Comparison of ENCODE assay signal across 18 cellular contexts in genomic region chr4:57265831-57266582, GRCh38.
DNase-seq lines count a peak whose midpoint lies in the region; ATAC-seq, FAIRE-seq and TF ChIP-seq lines count a peak whose summit lies in the region.
"Had no signal": no experiment of that assay in that cellular context is flagged by ENCODE, and none has a peak within 500 bp of the region (broad histone marks: within the 10 kb centered on the region; RNA-seq: fewer than 3 reads in every experiment).

No MANE protein-coding gene starts in this region.

- H4K8ac ChIP-seq in IMR-90 (ENCODE audit: low read depth in 2 of 2, low read length in 2 of 2) (no peak overlapping the region), trophoblast cell (ENCODE audit: low read depth, low read length) (no peak overlapping the region)

- H3K4ac ChIP-seq in IMR-90 (ENCODE audit: low read depth, low read length) (no peak overlapping the region), trophoblast cell (ENCODE audit: low read depth, low read length) (no peak overlapping the region)

- no peak for TF ChIP-seq POLR2A in IMR-90 (IDR thresholded peaks at IDR 0.05; ENCODE audit: low read depth, low read length)

- no peaks in the 10 kb centered on the region for H3K36me3 ChIP-seq in IMR-90 (ENCODE audit: control insufficient read depth, insufficient read depth, low read length)
- H3K36me3 ChIP-seq in trophoblast cell (ENCODE audit: control insufficient read depth in 1 of 2, insufficient read depth in 2 of 2, low read length in 2 of 2) = no peaks in the 10 kb centered on the region
- H3K36me3 ChIP-seq: BLaER1, transverse colon, WERI-Rb-1 had no signal

- no peak overlapping the region for H3K14ac ChIP-seq in IMR-90 (replicated peaks; ENCODE audit: low read depth, low read length)
- no peak overlapping the region for H3K14ac ChIP-seq in trophoblast cell (ENCODE audit: low read length)

- H2BK15ac ChIP-seq in IMR-90 (ENCODE audit: low read depth, low read length) = no peak overlapping the region

- H3K23ac ChIP-seq in IMR-90 (ENCODE audit: low read depth, low read length) = no peak overlapping the region
- no peak overlapping the region for H3K23ac ChIP-seq in trophoblast cell (ENCODE audit: low read length)

- H3K36me3 Mint-ChIP-seq in mesothelial cell of epicardium = no peaks in the 10 kb centered on the region
- H3K36me3 Mint-ChIP-seq: naive thymus-derived CD4-positive, alpha-beta T cell had no signal

- H2BK120ac ChIP-seq in IMR-90 (ENCODE audit: low read depth, low read length) (no peak overlapping the region), trophoblast cell (ENCODE audit: insufficient read depth, low read length, poor library complexity) (no peak overlapping the region)

- in situ Hi-C loops in IMR-90 (cut with MboI; ENCODE audit: low sequenced_read_pairs) = no loop called here

- no peak overlapping the region for H4K5ac ChIP-seq in IMR-90 (ENCODE audit: low read depth, low read length)

- no peak overlapping the region for H4K12ac ChIP-seq in trophoblast cell (ENCODE audit: low read depth, low read length)

- H3K9me1 ChIP-seq in IMR-90 (ENCODE audit: insufficient read depth, low read length) = no peaks in the 10 kb centered on the region

- no peak overlapping the region for H2BK12ac ChIP-seq in trophoblast cell (ENCODE audit: low read length)

- H4K91ac ChIP-seq in IMR-90 (ENCODE audit: insufficient read depth, low read depth, low read length) = no peak overlapping the region
- H4K91ac ChIP-seq in trophoblast cell (ENCODE audit: low read depth, low read length) = no peak overlapping the region

- dilution Hi-C loops in IMR-90 (cut with HindIII; ENCODE audit: low sequenced_read_pairs, unreplicated experiment) = no loop called here

- no peaks in the 10 kb centered on the region for H4K20me1 ChIP-seq in IMR-90 (ENCODE audit: insufficient read depth, low read length)
- H4K20me1 ChIP-seq: BLaER1 had no signal

- H3K4me1 Mint-ChIP-seq in mesothelial cell of epicardium = no peaks in the 10 kb centered on the region
- H3K4me1 Mint-ChIP-seq: naive thymus-derived CD4-positive, alpha-beta T cell had no signal

- TF ChIP-seq CTCF in IMR-90 (conservative IDR thresholded peaks at IDR 0.05; ENCODE audit: low read depth, low read length) (no peak), mesothelial cell of epicardium (IDR thresholded peaks at IDR 0.05; ENCODE audit: unreplicated experiment) (no peak)

- no peak overlapping the region for H3K27ac Mint-ChIP-seq in mesothelial cell of epicardium
- H3K27ac Mint-ChIP-seq: activated T-helper 1 cell treated with anti-CD3 and anti-CD28 coated beads, Interleukin-12 subunit alpha, Interleukin-12 subunit beta, Interleukin-2, Interleukin-4 antibody, amounts not matched to agents 30 ng/mL and 10 ng/mL and 1 ng/mL, durations not matched to agents 14 hours and 24 hours and 36 hours; naive thymus-derived CD4-positive, alpha-beta T cell; progenitor cell of endocrine pancreas; T-helper 1 cell treated with Interleukin-12 subunit alpha and Interleukin-12 subunit beta and Interleukin-4 antibody, amounts not matched to agents 30 μg/mL and 1 μg/mL, for 36 hours had no signal

- H2AFZ ChIP-seq in IMR-90 (replicated peaks; ENCODE audit: low read length, poor library complexity) (no peak overlapping the region), trophoblast cell (ENCODE audit: insufficient read depth, low read length, poor library complexity) (no peak overlapping the region)

- H3K4me3 Mint-ChIP-seq in mesothelial cell of epicardium = no peak overlapping the region
- H3K4me3 Mint-ChIP-seq: activated T-helper 1 cell treated with anti-CD3 and anti-CD28 coated beads, Interleukin-12 subunit alpha, Interleukin-12 subunit beta, Interleukin-2, Interleukin-4 antibody, amounts not matched to agents 30 ng/mL and 10 ng/mL and 1 ng/mL, durations not matched to agents 14 hours and 24 hours and 36 hours; naive thymus-derived CD4-positive, alpha-beta T cell; T-helper 1 cell treated with Interleukin-12 subunit alpha and Interleukin-12 subunit beta and Interleukin-4 antibody, amounts not matched to agents 30 μg/mL and 1 μg/mL, for 36 hours had no signal

- no peak overlapping the region for H2BK20ac ChIP-seq in IMR-90 (ENCODE audit: low read depth, low read length)

- H2AK5ac ChIP-seq in IMR-90 (ENCODE audit: low read depth, low read length) (no peak overlapping the region), trophoblast cell (ENCODE audit: low read length) (no peak overlapping the region)

- H3K27ac ChIP-seq in IMR-90 (ENCODE audit: insufficient read depth, low read length) (no peak overlapping the region), trophoblast cell (ENCODE audit: low read depth, low read length) (no peak overlapping the region)
- H3K27ac ChIP-seq: BLaER1, transverse colon, WERI-Rb-1 had no signal

- DNase-seq in IMR-90 = no peak
- DNase-seq in islet precursor cell = peak; percentile 60
- peak; percentile 48 for DNase-seq in pons (ENCODE audit: low spot score)
- DNase-seq in activated CD4-positive, alpha-beta T cell treated with anti-CD3 and anti-CD28 coated beads for 1 hour = no peak
- no peak for DNase-seq in trophoblast cell
- DNase-seq in mesothelial cell of epicardium (ENCODE audit: low spot score in 2 of 2, unreplicated experiment in 2 of 2) = no peak
- DNase-seq: activated CD8-positive, alpha-beta memory T cell treated with anti-CD3 and anti-CD28 coated beads for 24 hours; naive thymus-derived CD4-positive, alpha-beta T cell; SHP77 treated with DMSO at 0.1 percent for 48 hours; stimulated activated naive CD4-positive, alpha-beta T cell; transverse colon; WERI-Rb-1 had no signal

- no peaks in the 10 kb centered on the region for H3K79me2 ChIP-seq in trophoblast cell (ENCODE audit: control insufficient read depth, insufficient read depth, low read length, poor library complexity)

- no peak overlapping the region for H2BK5ac ChIP-seq in IMR-90 (ENCODE audit: low read depth, low read length, poor library complexity, severe bottlenecking)
- H2BK5ac ChIP-seq in trophoblast cell (ENCODE audit: low read depth, low read length, poor library complexity) = no peak overlapping the region

- H2AK9ac ChIP-seq in IMR-90 (replicated peaks; ENCODE audit: low read depth, low read length, poor library complexity) = no peak overlapping the region

- intact Hi-C loops in IMR-90 (cut with micrococcal nuclease) = no loop called here

- CTCF ChIA-PET in IMR-90 (lab: Yijun Ruan, JAX) = no interaction called here

- FAIRE-seq in endometrium (lab: Jason Lieb, UNC) = peak; percentile 46
- FAIRE-seq: GM12892 had no signal

- no peak overlapping the region for H3K56ac ChIP-seq in IMR-90 (ENCODE audit: extremely low read depth, insufficient read depth, low read length)

- H3K9me3 ChIP-seq in IMR-90 (ENCODE audit: control insufficient read depth, insufficient read depth, low read length) (no peaks in the 10 kb centered on the region), trophoblast cell (ENCODE audit: insufficient read depth, low read depth, low read length) (no peaks in the 10 kb centered on the region)
- H3K9me3 ChIP-seq: BLaER1, transverse colon had no signal

- H3K9ac ChIP-seq in IMR-90 (ENCODE audit: low read depth, low read length) (no peak overlapping the region), trophoblast cell (ENCODE audit: low read length) (no peak overlapping the region)
- H3K9ac ChIP-seq: BLaER1 had no signal

- H3K27me3 ChIP-seq in IMR-90 (ENCODE audit: control insufficient read depth, insufficient read depth, low read length) (no peaks in the 10 kb centered on the region), trophoblast cell (ENCODE audit: insufficient read depth, low read length) (no peaks in the 10 kb centered on the region)
- H3K27me3 ChIP-seq: BLaER1, transverse colon had no signal

- peaks cover 10% of the 10 kb centered on the region for H3K9me3 Mint-ChIP-seq in mesothelial cell of epicardium
- H3K9me3 Mint-ChIP-seq: activated T-helper 1 cell treated with anti-CD3 and anti-CD28 coated beads, Interleukin-12 subunit alpha, Interleukin-12 subunit beta, Interleukin-2, Interleukin-4 antibody, amounts not matched to agents 30 ng/mL and 10 ng/mL and 1 ng/mL, durations not matched to agents 14 hours and 24 hours and 36 hours had no signal

- BruUV-seq in IMR-90 (replicated peaks; lab: Mats Ljungman, UMichigan) = no TSS peak

- H3K4me2 ChIP-seq in IMR-90 (ENCODE audit: low read depth, low read length) = no peak overlapping the region
- H3K4me2 ChIP-seq in trophoblast cell (ENCODE audit: low read length) = no peak overlapping the region
- H3K4me2 ChIP-seq: BLaER1 had no signal

- POLR2A ChIA-PET in IMR-90 (lab: Charles Lee; ENCODE audit: unreplicated experiment) = no interaction called here

- H3K18ac ChIP-seq in IMR-90 (ENCODE audit: low read depth, low read length) (no peak overlapping the region), trophoblast cell (ENCODE audit: low read length) (no peak overlapping the region)

- no peaks in the 10 kb centered on the region for H3K27me3 Mint-ChIP-seq in mesothelial cell of epicardium (ENCODE audit: low read depth)
- H3K27me3 Mint-ChIP-seq: progenitor cell of endocrine pancreas had no signal

- H3K4me1 ChIP-seq in IMR-90 (ENCODE audit: control insufficient read depth, insufficient read depth, low read length) (no peaks in the 10 kb centered on the region), trophoblast cell (ENCODE audit: control insufficient read depth in 1 of 2, insufficient read depth in 2 of 2, low read length in 2 of 2) (no peaks in the 10 kb centered on the region)
- H3K4me1 ChIP-seq: BLaER1, transverse colon had no signal

- no peak for ATAC-seq in IMR-90 (ENCODE audit: low read depth)
- ATAC-seq: naive thymus-derived CD4-positive, alpha-beta T cell had no signal

- H3K4me3 ChIP-seq in IMR-90 (ENCODE audit: insufficient read depth, low read depth, low read length) = no peak overlapping the region
- no peak overlapping the region for H3K4me3 ChIP-seq in trophoblast cell (ENCODE audit: low read depth, low read length)
- H3K4me3 ChIP-seq: BLaER1, transverse colon had no signal

- no peak for TF ChIP-seq RAD21 in IMR-90 (IDR thresholded peaks at IDR 0.05; ENCODE audit: low read length)

- WGBS in IMR-90 (ENCODE audit: extremely low coverage in 2 of 2, insufficient read length in 1 of 2), 2 experiments = no CpG with 5 or more reads among the region's 6 CpGs
- WGBS in trophoblast cell (ENCODE audit: extremely low coverage, insufficient coverage, insufficient read length) = no CpG with 5 or more reads among the region's 6 CpGs

- no peaks in the 10 kb centered on the region for H3K79me1 ChIP-seq in IMR-90 (ENCODE audit: low read depth in 1 of 2, low read length in 2 of 2)
- no peaks in the 10 kb centered on the region for H3K79me1 ChIP-seq in trophoblast cell (ENCODE audit: low read length)

TF ChIP-seq in IMR-90, 13 proteins besides CTCF, POLR2A, EP300 and RAD21 (continues in another document):
- no peak for TF ChIP-seq RFX5 (IDR thresholded peaks at IDR 0.05; ENCODE audit: low read depth, low read length)
- TF ChIP-seq RCOR1 (IDR thresholded peaks at IDR 0.05; ENCODE audit: insufficient replicate concordance, low read length) = no peak
- TF ChIP-seq SMC3 (IDR thresholded peaks at IDR 0.05; ENCODE audit: low read depth, low read length) = no peak
- TF ChIP-seq BHLHE40 (IDR thresholded peaks at IDR 0.05; ENCODE audit: low read depth, low read length) = no peak
- TF ChIP-seq MAFK (IDR thresholded peaks at IDR 0.05; ENCODE audit: low read depth, low read length) = peak; percentile 91
- TF ChIP-seq MXI1 (IDR thresholded peaks at IDR 0.05; ENCODE audit: borderline replicate concordance, low read depth, low read length) = no peak

Comparison
In these comparisons a context has a peak if more than half of its experiments do, and no peak if none do; other contexts are left out.
1. DNase-seq: peak in islet precursor cell (single experiment) and pons (single experiment); none in IMR-90 (single experiment), activated CD4-positive, alpha-beta T cell treated with anti-CD3 and anti-CD28 coated beads for 1 hour (single experiment), trophoblast cell (0 of 2) and mesothelial cell of epicardium (0 of 2).